Comparison of ENCODE assay signal across 8 cellular contexts in the genomic region with DNA sequence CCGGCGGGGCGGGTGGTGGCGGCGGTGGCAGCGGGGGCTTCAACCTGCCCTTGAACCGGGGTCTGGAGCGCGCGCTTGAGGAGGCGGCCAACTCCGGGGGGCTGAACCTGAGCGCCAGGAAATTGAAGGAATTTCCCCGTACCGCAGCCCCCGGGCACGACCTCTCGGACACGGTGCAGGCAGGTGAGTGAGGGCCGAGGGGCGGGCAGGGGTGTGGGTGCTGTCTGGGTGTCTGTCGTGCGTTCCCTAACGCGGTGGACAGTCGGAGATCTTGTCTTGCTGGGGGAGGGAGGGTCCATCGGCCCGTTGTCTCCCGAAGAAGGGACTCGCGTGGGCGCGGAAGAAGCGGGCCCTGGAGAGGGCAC. TPM values are rescaled to one million over a fixed set of nuclear protein-coding genes. Genes with fewer than 3 reads are reported as not detected.
DNase-seq lines count a peak whose midpoint lies in the region; ATAC-seq, FAIRE-seq and TF ChIP-seq lines count a peak whose summit lies in the region.

No MANE protein-coding gene starts in this region.

- TF ChIP-seq EP300 in transverse colon (IDR thresholded peaks at IDR 0.05; ENCODE audit: low read depth): no peak

- in situ Hi-C loops in IMR-90 (cut with MboI; ENCODE audit: low sequenced_read_pairs) (loop anchor here (5.0 to 10.0 kb wide), 2 partner anchors 59 to 131 kb away; no protein-coding TSS in a partner anchor), transverse colon (cut with MboI; ENCODE audit: low pct_ligation_motif_present in 1 of 4, low pct_unique_long_range_greater_than_20kb in 1 of 4, low sequenced_read_pairs in 3 of 4) (loop anchor here in 2 of 4 donors (5.0 to 10.0 kb wide), 2 partner anchors 159 to 171 kb away; no protein-coding TSS in a partner anchor)

- H2AK9ac ChIP-seq in IMR-90 (replicated peaks; ENCODE audit: low read depth, low read length, poor library complexity): peak overlapping the region; percentile 91

- peaks cover 52% of the 10 kb centered on the region for H3K4me1 Mint-ChIP-seq in brain

- H3K9me3 ChIP-seq in IMR-90 (ENCODE audit: control insufficient read depth, insufficient read depth, low read length): no peaks in the 10 kb centered on the region
- H3K9me3 ChIP-seq in right lobe of liver: no peaks in the 10 kb centered on the region
- H3K9me3 ChIP-seq in transverse colon: no peaks in the 10 kb centered on the region

- H3K79me1 ChIP-seq in IMR-90 (ENCODE audit: low read depth in 1 of 2, low read length in 2 of 2): peaks cover 5 to 37% of the 10 kb centered on the region in 2 experiments; a peak in 3 of 4 replicates

- H3K4me3 ChIP-seq in IMR-90 (ENCODE audit: insufficient read depth, low read depth, low read length) (peak overlapping the region; percentile 71), right lobe of liver (peak overlapping the region; percentile 73 to 93 (median 79)), transverse colon (peak overlapping the region; percentile 68 to 95 (median 74))

- peak overlapping the region; percentile 92 for H2AFZ ChIP-seq in IMR-90 (replicated peaks; ENCODE audit: low read length, poor library complexity)

- peak overlapping the region; percentile 68 for H4K91ac ChIP-seq in IMR-90 (ENCODE audit: insufficient read depth, low read depth, low read length)

- no peaks in the 10 kb centered on the region for H3K27me3 ChIP-seq in IMR-90 (ENCODE audit: control insufficient read depth, insufficient read depth, low read length)
- H3K27me3 ChIP-seq in right lobe of liver: no peaks in the 10 kb centered on the region
- H3K27me3 ChIP-seq in transverse colon: no peaks in the 10 kb centered on the region

- H3K27ac Mint-ChIP-seq in brain: peak overlapping the region; percentile 73 to 96 (median 86)

- H3K36me3 ChIP-seq in IMR-90 (ENCODE audit: control insufficient read depth, insufficient read depth, low read length) (no peaks in the 10 kb centered on the region), right lobe of liver (no peaks in the 10 kb centered on the region), transverse colon (no peaks in the 10 kb centered on the region)

- peak overlapping the region; percentile 32 for H3K18ac ChIP-seq in IMR-90 (ENCODE audit: low read depth, low read length)

- no TSS peak for BruUV-seq in IMR-90 (replicated peaks; lab: Mats Ljungman, UMichigan)

- peak overlapping the region; percentile 59 for H3K9ac ChIP-seq in IMR-90 (ENCODE audit: low read depth, low read length)

- peak overlapping the region; percentile 92 for H3K4me2 ChIP-seq in IMR-90 (ENCODE audit: low read depth, low read length)

- no peak overlapping the region; the same call in 1 of the 2 replicates for H3K56ac ChIP-seq in IMR-90 (ENCODE audit: extremely low read depth, insufficient read depth, low read length)

- no peaks in the 10 kb centered on the region for H3K9me3 Mint-ChIP-seq in brain

- peaks cover 10% of the 10 kb centered on the region; the same call in 1 of the 2 replicates for H4K20me1 ChIP-seq in IMR-90 (ENCODE audit: insufficient read depth, low read length)

- no peak overlapping the region for H2BK20ac ChIP-seq in IMR-90 (ENCODE audit: low read depth, low read length)

- H3K23ac ChIP-seq in IMR-90 (ENCODE audit: low read depth, low read length): peak overlapping the region; percentile 84

- POLR2A ChIA-PET in IMR-90 (lab: Charles Lee; ENCODE audit: unreplicated experiment): interaction anchor here (0.6 kb wide), 1 partner anchor 13 kb away, joined by 3 read pairs; no protein-coding TSS in a partner anchor

- peaks cover 12% of the 10 kb centered on the region for H3K27me3 Mint-ChIP-seq in brain

- no peak for TF ChIP-seq CTCF in IMR-90 (conservative IDR thresholded peaks at IDR 0.05; ENCODE audit: low read depth, low read length)
- no peak for TF ChIP-seq CTCF in brain (conservative IDR thresholded peaks at IDR 0.05)
- TF ChIP-seq CTCF in right lobe of liver (IDR thresholded peaks at IDR 0.05): no peak
- no peak for TF ChIP-seq CTCF in transverse colon (IDR thresholded peaks at IDR 0.05)

- peak overlapping the region; percentile 91 to 100 (median 96) for H3K4me3 Mint-ChIP-seq in brain

- TF ChIP-seq POLR2A in IMR-90 (IDR thresholded peaks at IDR 0.05; ENCODE audit: low read depth, low read length): no peak
- no peak for TF ChIP-seq POLR2A in right lobe of liver (IDR thresholded peaks at IDR 0.05)
- no peak for TF ChIP-seq POLR2A in transverse colon (IDR thresholded peaks at IDR 0.05)

- peak overlapping the region; percentile 18 for H2AK5ac ChIP-seq in IMR-90 (ENCODE audit: low read depth, low read length)

- WGBS in IMR-90 (ENCODE audit: extremely low coverage in 2 of 2, insufficient read length in 1 of 2), 2 experiments: 1% methylated on average over 14 of the region's 34 CpGs; no CpG with 5 or more reads in 1 of the 2 experiments
- WGBS in right lobe of liver (ENCODE audit: insufficient coverage, low coverage, low lambda C conversion rate, missing lambda C conversion rate): 0% methylated on average over 2 of the region's 34 CpGs
- 1% methylated on average over 33 of the region's 34 CpGs; no CpG with 5 or more reads in 1 of the 2 donors for WGBS in transverse colon (ENCODE audit: low coverage in 1 of 2), 2 donors

- peaks cover 3% of the 10 kb centered on the region; the same call in 1 of the 2 replicates for H3K9me1 ChIP-seq in IMR-90 (ENCODE audit: insufficient read depth, low read length)

- peak overlapping the region; percentile 79 for H2BK5ac ChIP-seq in IMR-90 (ENCODE audit: low read depth, low read length, poor library complexity, severe bottlenecking)

- H3K36me3 Mint-ChIP-seq in brain: no peaks in the 10 kb centered on the region

- FAIRE-seq in urothelium cell line (lab: Jason Lieb, UNC): no peak

- H4K5ac ChIP-seq in IMR-90 (ENCODE audit: low read depth, low read length): peak overlapping the region; percentile 34

- dilution Hi-C loops in IMR-90 (cut with HindIII; ENCODE audit: low sequenced_read_pairs, unreplicated experiment): no loop called here

- no peak for TF ChIP-seq RAD21 in IMR-90 (IDR thresholded peaks at IDR 0.05; ENCODE audit: low read length)

- intact Hi-C loops in IMR-90 (cut with micrococcal nuclease): loop anchor here (5.0 kb wide), 1 partner anchor 129 kb away; no protein-coding TSS in a partner anchor
- intact Hi-C loops in right lobe of liver (cut with DNase I): loop anchor here in 1 of 2 donors (5.0 kb wide), 1 partner anchor 164 kb away; no protein-coding TSS in a partner anchor
- intact Hi-C loops in transverse colon (cut with DNase I; ENCODE audit: low total_unique reads): loop anchor here (10.0 kb wide), 2 partner anchors 61 to 121 kb away; no protein-coding TSS in a partner anchor

- H2BK120ac ChIP-seq in IMR-90 (ENCODE audit: low read depth, low read length): no peak overlapping the region

- peaks cover 4% of the 10 kb centered on the region for H3K4me1 ChIP-seq in IMR-90 (ENCODE audit: control insufficient read depth, insufficient read depth, low read length)
- H3K4me1 ChIP-seq in right lobe of liver: peaks cover 0 to 18% (median 5%) of the 10 kb centered on the region in 4 donors
- peaks cover 3 to 40% (median 28%) of the 10 kb centered on the region in 4 donors for H3K4me1 ChIP-seq in transverse colon

- H2BK15ac ChIP-seq in IMR-90 (ENCODE audit: low read depth, low read length): 0 out of 3 replicates have a peak overlapping the region, but pooled peaks have one; percentile 5

- peak overlapping the region in 1 of 2 experiments; percentile 55; a peak in 1 of 4 replicates for H4K8ac ChIP-seq in IMR-90 (ENCODE audit: low read depth in 2 of 2, low read length in 2 of 2)

- ATAC-seq in GM19395 (IDR thresholded peaks at IDR 0.05; ENCODE audit: unreplicated experiment) (peak; percentile 2), IMR-90 (ENCODE audit: low read depth) (no peak), right lobe of liver (peak; percentile 5 to 21 (median 16))

- H3K14ac ChIP-seq in IMR-90 (replicated peaks; ENCODE audit: low read depth, low read length): peak overlapping the region; percentile 71

- peak overlapping the region; percentile 84 for H3K4ac ChIP-seq in IMR-90 (ENCODE audit: low read depth, low read length)

- no peak for DNase-seq in IMR-90
- peak; percentile 40 to 62 (median 54) for DNase-seq in right lobe of liver
- DNase-seq in transverse colon: no peak
- no peak for DNase-seq in urothelium cell line (ENCODE audit: low spot score)
- no peak for DNase-seq in COR-L47 (lab: John Stamatoyannopoulos, UW)
- no peak for DNase-seq in NCI-H82 (lab: John Stamatoyannopoulos, UW)

- CTCF ChIA-PET in IMR-90 (lab: Yijun Ruan, JAX): no interaction called here

- H3K27ac ChIP-seq in IMR-90 (ENCODE audit: insufficient read depth, low read length): peak overlapping the region; percentile 70
- H3K27ac ChIP-seq in right lobe of liver: peak overlapping the region; percentile 90 to 94 (median 91)
- peak overlapping the region; percentile 91 to 97 (median 94) for H3K27ac ChIP-seq in transverse colon

TF ChIP-seq in IMR-90, 13 proteins besides CTCF, POLR2A, EP300 and RAD21 (continues in another document):
- TF ChIP-seq CEBPB (IDR thresholded peaks at IDR 0.05; ENCODE audit: low read depth, low read length) (no peak), CHD1 (IDR thresholded peaks at IDR 0.05; ENCODE audit: low read depth, low read length) (no peak), RCOR1 (IDR thresholded peaks at IDR 0.05; ENCODE audit: insufficient replicate concordance, low read length) (no peak), FOS (IDR thresholded peaks at IDR 0.05; ENCODE audit: low read depth, low read length) (no peak)
- TF ChIP-seq, protein P1, sequence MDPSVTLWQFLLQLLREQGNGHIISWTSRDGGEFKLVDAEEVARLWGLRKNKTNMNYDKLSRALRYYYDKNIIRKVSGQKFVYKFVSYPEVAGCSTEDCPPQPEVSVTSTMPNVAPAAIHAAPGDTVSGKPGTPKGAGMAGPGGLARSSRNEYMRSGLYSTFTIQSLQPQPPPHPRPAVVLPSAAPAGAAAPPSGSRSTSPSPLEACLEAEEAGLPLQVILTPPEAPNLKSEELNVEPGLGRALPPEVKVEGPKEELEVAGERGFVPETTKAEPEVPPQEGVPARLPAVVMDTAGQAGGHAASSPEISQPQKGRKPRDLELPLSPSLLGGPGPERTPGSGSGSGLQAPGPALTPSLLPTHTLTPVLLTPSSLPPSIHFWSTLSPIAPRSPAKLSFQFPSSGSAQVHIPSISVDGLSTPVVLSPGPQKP (IDR thresholded peaks at IDR 0.05; ENCODE audit: borderline replicate concordance, low read depth, low read length): no peak

RNA-seq across cellular contexts. Expression of a gene that starts 0.5 kb away (rescaled TPM):
- 7.8 and 8.8 TPM in 2 replicates for total RNA-seq in IMR-90 (2012; rRNA removed)
- 7.0 and 7.2 TPM in 2 replicates for polyA plus RNA-seq in IMR-90 (2012; rRNA removed)
- 2.0 and 2.2 TPM in 2 replicates for polyA plus RNA-seq in IMR-90 (2012; cell fraction: cytosol; rRNA removed)
- polyA plus RNA-seq in IMR-90 (2012; cell fraction: nucleus; rRNA removed; ENCODE audit: low replicate concordance): 2.7 and 13.5 TPM in 2 replicates
- 2.8 TPM for polyA plus RNA-seq in brain (ENCODE audit: insufficient read depth, low read depth, low replicate concordance)
- total RNA-seq in right lobe of liver: 1 to 10 TPM; 5.4 to 9.6 (median 7.7) TPM
- total RNA-seq in transverse colon: 10 to 100 TPM in 3 of 4 donors, 1 to 10 TPM in 1; 5.2 to 30.7 (median 17.1) TPM

Comparison
In these comparisons a context has a peak if more than half of its experiments do, and no peak if none do; other contexts are left out.
1. DNase-seq: peak in right lobe of liver (3 of 3); none in IMR-90 (single experiment), transverse colon (single experiment), urothelium cell line (single experiment), COR-L47 (single experiment) and NCI-H82 (single experiment).
2. Peak in every context shown above with its lines, with median percentiles within 50 percentile points of each other: H3K27ac ChIP-seq and H3K4me3 ChIP-seq.